In the genomic region with DNA sequence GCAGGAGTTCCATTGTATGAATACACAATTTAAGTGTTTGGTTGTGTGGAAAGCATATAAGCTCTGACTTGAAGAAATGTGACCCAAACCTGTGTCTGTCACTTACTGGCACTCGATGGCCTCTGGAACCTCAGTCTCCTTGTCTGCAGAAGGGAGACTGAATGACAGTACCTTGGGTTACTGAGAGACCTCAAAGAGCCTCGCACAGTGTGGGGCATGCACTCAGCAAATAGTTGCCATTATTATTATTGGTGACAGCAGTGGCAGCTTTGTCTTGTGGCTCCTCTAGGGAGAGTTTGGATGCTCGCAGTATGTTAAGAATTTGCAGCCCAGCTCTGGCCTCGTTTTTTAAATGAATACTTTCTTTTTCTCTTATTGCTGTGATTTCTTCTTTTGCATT, we compare ENCODE assay signal across 16 cellular contexts.
"Had no signal": no experiment of that assay in that cellular context is flagged by ENCODE, and none has a peak within 500 bp of the region (broad histone marks: within the 10 kb centered on the region; RNA-seq: fewer than 3 reads in every experiment).

No MANE protein-coding gene starts in this region.

- H3K4me3 ChIP-seq: hepatocyte, left ventricle myocardium inferior, lower lobe of right lung, ovary, right atrium auricular region had no signal

- H3K27ac ChIP-seq: hepatocyte, lower lobe of right lung, ovary had no signal

- H3K9me3 ChIP-seq: left ventricle myocardium inferior, lower lobe of right lung, ovary, right atrium auricular region had no signal

- H3K36me3 ChIP-seq: left ventricle myocardium inferior, lower lobe of right lung, ovary, right atrium auricular region had no signal

- H2AFZ ChIP-seq: hepatocyte had no signal

- H3K4me2 ChIP-seq: hepatocyte had no signal

- H3K27me3 ChIP-seq: hepatocyte, ovary, right atrium auricular region had no signal

- H3K79me2 ChIP-seq: hepatocyte had no signal

- DNase-seq: cerebellar nuclear complex; erythroblast; foreskin melanocyte; head of caudate nucleus; islet precursor cell; left ventricle myocardium inferior; lower lobe of right lung; mesenchymal stem cell; naive thymus-derived CD4-positive, alpha-beta T cell; nucleus accumbens; ovary; small intestine; stimulated activated CD4-positive, alpha-beta T cell treated with anti-CD3 and anti-CD28 coated beads, Interleukin-12 subunit alpha, Interleukin-12 subunit beta, amount 100 ng/mL, for 4 hours; stimulated activated naive CD4-positive, alpha-beta T cell treated with Interleukin-2 at 50 U/mL for 16 hours had no signal
